10 cellular contexts compared by ENCODE assay signal in genomic region chr5:172642511-172642910, GRCh38. TPM values are rescaled to one million over a fixed set of nuclear protein-coding genes. Genes with fewer than 3 reads are reported as not detected.
DNase-seq lines count a peak whose midpoint lies in the region; ATAC-seq and TF ChIP-seq lines count a peak whose summit lies in the region.
"Had no signal": no experiment of that assay in that cellular context is flagged by ENCODE, and none has a peak within 500 bp of the region (broad histone marks: within the 10 kb centered on the region; RNA-seq: fewer than 3 reads in every experiment).

No MANE protein-coding gene starts in this region.

- TF ChIP-seq CTCF in right lobe of liver (IDR thresholded peaks at IDR 0.05): no peak

- H3K27ac ChIP-seq in right lobe of liver (peak overlapping the region in 2 of 3 donors; percentile 64 to 81), caudate nucleus (ENCODE audit: low read depth, low read length) (no peak overlapping the region)

- H3K27me3 ChIP-seq in right lobe of liver: no peaks in the 10 kb centered on the region

- no peak for TF ChIP-seq POLR2A in right lobe of liver (IDR thresholded peaks at IDR 0.05)

- peak overlapping the region; percentile 26 for H3K4me3 Mint-ChIP-seq in activated T-helper 17 cell treated with anti-CD3 and anti-CD28 coated beads, Interleukin-2, amount 50 U/mL, for 72 hours

- peak; percentile 12 for DNase-seq in NCI-H510A treated with DMSO at 0.1 percent for 48 hours (lab: John Stamatoyannopoulos, UW)
- DNase-seq in NCI-H510A (lab: John Stamatoyannopoulos, UW): no peak
- no peak for DNase-seq in right lobe of liver
- peak; percentile 24 for DNase-seq in superior temporal gyrus (ENCODE audit: extremely low spot score)
- DNase-seq in caudate nucleus (lab: John Stamatoyannopoulos, UW): no peak
- no peak for DNase-seq in nucleus accumbens (lab: John Stamatoyannopoulos, UW)
- no peak for DNase-seq in hippocampal formation (lab: John Stamatoyannopoulos, UW)
- DNase-seq: NCI-H1436; stimulated activated naive CD4-positive, alpha-beta T cell treated with Interleukin-2 at 50 U/mL for 16 hours had no signal

- no peaks in the 10 kb centered on the region for H3K9me3 Mint-ChIP-seq in activated T-helper 17 cell treated with anti-CD3 and anti-CD28 coated beads, Interleukin-2, amount 50 U/mL, for 72 hours

- no peaks in the 10 kb centered on the region for H3K4me1 Mint-ChIP-seq in activated T-helper 17 cell treated with anti-CD3 and anti-CD28 coated beads, Interleukin-2, amount 50 U/mL, for 72 hours

- no peak for ATAC-seq in activated T-helper 17 cell treated with anti-CD3 and anti-CD28 coated beads, Interleukin-2, amount 50 U/mL, for 72 hours (replicated peaks)
- ATAC-seq in right lobe of liver: no peak

- peaks cover 26% of the 10 kb centered on the region for H3K27me3 Mint-ChIP-seq in activated T-helper 17 cell treated with anti-CD3 and anti-CD28 coated beads, Interleukin-2, amount 50 U/mL, for 72 hours

- H3K36me3 Mint-ChIP-seq in activated T-helper 17 cell treated with anti-CD3 and anti-CD28 coated beads, Interleukin-2, amount 50 U/mL, for 72 hours (ENCODE audit: low read depth): no peaks in the 10 kb centered on the region

- H3K27ac Mint-ChIP-seq in activated T-helper 17 cell treated with anti-CD3 and anti-CD28 coated beads, Interleukin-2, amount 50 U/mL, for 72 hours: no peak overlapping the region

- H3K36me3 ChIP-seq in right lobe of liver: no peaks in the 10 kb centered on the region

- H3K9me3 ChIP-seq in right lobe of liver: no peaks in the 10 kb centered on the region

- H3K4me3 ChIP-seq in right lobe of liver: peak overlapping the region; percentile 59 to 66 (median 66)

- WGBS in right lobe of liver (ENCODE audit: insufficient coverage, low coverage, low lambda C conversion rate, missing lambda C conversion rate): 27% methylated on average over 3 of the region's 4 CpGs

- H3K4me1 ChIP-seq in right lobe of liver: peaks cover 0 to 7% (median 5%) of the 10 kb centered on the region in 4 donors

- intact Hi-C loops in right lobe of liver (cut with DNase I): no loop called here

RNA-seq across cellular contexts. Expression of gene NEURL1B, which starts 1.4 kb away (rescaled TPM):
- 1 to 10 TPM in 1 of 2 donors, under 1 TPM in 1; 0.52 to 1.2 TPM for total RNA-seq in activated T-helper 17 cell treated with anti-CD3 and anti-CD28 coated beads, Interleukin-2, amount 50 U/mL, for 72 hours
- 1 to 10 TPM; 4.9 to 9.8 (median 6.4) TPM for total RNA-seq in right lobe of liver

Comparison
In these comparisons a context has a peak if more than half of its experiments do, and no peak if none do; other contexts are left out.
1. DNase-seq: peak in NCI-H510A treated with DMSO at 0.1 percent for 48 hours (single experiment) and superior temporal gyrus (single experiment); none in NCI-H510A (single experiment), right lobe of liver (0 of 3), caudate nucleus (0 of 61), nucleus accumbens (0 of 56) and hippocampal formation (0 of 2).